Comparison of ENCODE assay signal across 1 cellular context in the genomic region with DNA sequence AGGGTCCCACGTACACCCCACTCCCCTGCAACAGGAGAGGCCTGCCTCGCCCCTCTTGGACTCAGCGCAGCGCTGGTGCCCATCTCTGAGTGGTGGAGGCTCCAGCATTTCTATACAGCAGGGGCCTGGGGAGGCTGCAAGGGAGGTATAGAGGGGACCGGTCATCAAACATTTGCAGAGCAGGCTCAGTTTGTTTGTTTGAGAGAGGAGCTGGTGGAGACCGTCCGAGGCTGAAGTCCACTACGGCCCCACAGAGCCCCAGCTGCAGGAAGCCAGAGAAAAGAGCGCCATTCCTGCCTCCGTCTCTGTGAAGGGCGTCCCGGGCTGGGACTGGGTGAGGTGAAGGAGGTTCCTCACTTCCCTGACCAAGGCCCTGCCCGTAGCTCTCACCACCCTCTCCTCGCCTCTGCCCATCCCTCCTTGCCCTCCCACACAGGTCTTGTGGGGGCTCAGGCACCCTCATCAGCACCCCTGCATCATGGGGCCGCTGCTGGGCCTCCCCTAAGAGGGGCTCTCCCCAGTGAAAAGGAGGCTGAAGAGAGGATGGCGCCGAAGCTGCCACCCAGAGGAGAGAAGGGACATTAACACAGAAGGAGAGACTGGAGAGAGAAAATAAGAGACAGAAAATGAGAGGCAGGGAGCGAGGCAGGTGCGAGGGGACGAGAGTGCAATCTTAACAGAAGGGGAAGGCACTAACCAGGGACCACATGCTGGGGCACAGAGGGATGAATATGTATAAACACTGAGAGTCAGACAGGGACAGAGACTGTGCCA.
TF ChIP-seq lines count a peak whose summit lies in the region.

No MANE protein-coding gene starts in this region.

TF ChIP-seq in H1, 55 proteins besides CTCF, POLR2A, EP300 and RAD21:
- TF ChIP-seq, protein P1, sequence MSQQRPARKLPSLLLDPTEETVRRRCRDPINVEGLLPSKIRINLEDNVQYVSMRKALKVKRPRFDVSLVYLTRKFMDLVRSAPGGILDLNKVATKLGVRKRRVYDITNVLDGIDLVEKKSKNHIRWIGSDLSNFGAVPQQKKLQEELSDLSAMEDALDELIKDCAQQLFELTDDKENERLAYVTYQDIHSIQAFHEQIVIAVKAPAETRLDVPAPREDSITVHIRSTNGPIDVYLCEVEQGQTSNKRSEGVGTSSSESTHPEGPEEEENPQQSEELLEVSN (IDR thresholded peaks at IDR 0.05), result no peak
- TF ChIP-seq YY1 (IDR thresholded peaks at IDR 0.05; ENCODE audit: low read depth, low read length) (no peak), RNF2 (IDR thresholded peaks at IDR 0.05; ENCODE audit: borderline replicate concordance, low read depth, low read length, missing control alignments, poor library complexity, severe bottlenecking) (no peak), JUND (IDR thresholded peaks at IDR 0.05; ENCODE audit: low read length) (no peak)
